ENCODE assay signal across 1 cellular context in genomic region chr16:85615852-85616607, GRCh38.
TF ChIP-seq lines count a peak whose summit lies in the region.

No MANE protein-coding gene starts in this region.

TF ChIP-seq in HepG2, 621 proteins besides CTCF, POLR2A, EP300 and RAD21 (continued from another document and continues in another):
- TF ChIP-seq ZNF460 (CRISPR knock-in tag; IDR thresholded peaks at IDR 0.05; ENCODE audit: borderline replicate concordance), result no peak
- TF ChIP-seq, protein P1, sequence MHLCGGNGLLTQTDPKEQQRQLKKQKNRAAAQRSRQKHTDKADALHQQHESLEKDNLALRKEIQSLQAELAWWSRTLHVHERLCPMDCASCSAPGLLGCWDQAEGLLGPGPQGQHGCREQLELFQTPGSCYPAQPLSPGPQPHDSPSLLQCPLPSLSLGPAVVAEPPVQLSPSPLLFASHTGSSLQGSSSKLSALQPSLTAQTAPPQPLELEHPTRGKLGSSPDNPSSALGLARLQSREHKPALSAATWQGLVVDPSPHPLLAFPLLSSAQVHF (CRISPR knock-in tag; IDR thresholded peaks at IDR 0.05), result no peak
- TF ChIP-seq ZFP36L1 (CRISPR knock-in tag; IDR thresholded peaks at IDR 0.05), result no peak
- TF ChIP-seq RFXANK (CRISPR knock-in tag; IDR thresholded peaks at IDR 0.05), result no peak
- no peak for TF ChIP-seq ELK4 (CRISPR knock-in tag; IDR thresholded peaks at IDR 0.05; ENCODE audit: borderline replicate concordance)
- no peak for TF ChIP-seq ZNF775 (CRISPR knock-in tag; IDR thresholded peaks at IDR 0.05; ENCODE audit: borderline replicate concordance)
- no peak for TF ChIP-seq ZBTB8A (CRISPR knock-in tag; IDR thresholded peaks at IDR 0.05; ENCODE audit: borderline replicate concordance, low read depth)
- TF ChIP-seq, protein P2, sequence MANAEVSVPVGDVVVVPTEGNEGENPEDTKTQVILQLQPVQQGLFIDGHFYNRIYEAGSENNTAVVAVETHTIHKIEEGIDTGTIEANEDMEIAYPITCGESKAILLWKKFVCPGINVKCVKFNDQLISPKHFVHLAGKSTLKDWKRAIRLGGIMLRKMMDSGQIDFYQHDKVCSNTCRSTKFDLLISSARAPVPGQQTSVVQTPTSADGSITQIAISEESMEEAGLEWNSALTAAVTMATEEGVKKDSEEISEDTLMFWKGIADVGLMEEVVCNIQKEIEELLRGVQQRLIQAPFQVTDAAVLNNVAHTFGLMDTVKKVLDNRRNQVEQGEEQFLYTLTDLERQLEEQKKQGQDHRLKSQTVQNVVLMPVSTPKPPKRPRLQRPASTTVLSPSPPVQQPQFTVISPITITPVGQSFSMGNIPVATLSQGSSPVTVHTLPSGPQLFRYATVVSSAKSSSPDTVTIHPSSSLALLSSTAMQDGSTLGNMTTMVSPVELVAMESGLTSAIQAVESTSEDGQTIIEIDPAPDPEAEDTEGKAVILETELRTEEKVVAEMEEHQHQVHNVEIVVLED (CRISPR knock-in tag; IDR thresholded peaks at IDR 0.05; ENCODE audit: borderline replicate concordance), result no peak
- TF ChIP-seq ZNF790 (CRISPR knock-in tag; IDR thresholded peaks at IDR 0.05; ENCODE audit: borderline replicate concordance), result no peak
- no peak; the same call in 1 of the 2 replicates for TF ChIP-seq ISL2 (CRISPR knock-in tag; IDR thresholded peaks at IDR 0.05)
- TF ChIP-seq ZNF772 (CRISPR knock-in tag; IDR thresholded peaks at IDR 0.05), result 0 out of 2 replicates have a peak, but pooled peaks have one; percentile 11
- no peak for TF ChIP-seq PRPF4 (IDR thresholded peaks at IDR 0.05; ENCODE audit: low read depth, low read length, poor library complexity, severe bottlenecking)
- TF ChIP-seq RBFOX2 (IDR thresholded peaks at IDR 0.05; ENCODE audit: low read depth, low read length), result no peak
- no peak for TF ChIP-seq KMT2B (CRISPR knock-in tag; IDR thresholded peaks at IDR 0.05)
- TF ChIP-seq, protein P3, sequence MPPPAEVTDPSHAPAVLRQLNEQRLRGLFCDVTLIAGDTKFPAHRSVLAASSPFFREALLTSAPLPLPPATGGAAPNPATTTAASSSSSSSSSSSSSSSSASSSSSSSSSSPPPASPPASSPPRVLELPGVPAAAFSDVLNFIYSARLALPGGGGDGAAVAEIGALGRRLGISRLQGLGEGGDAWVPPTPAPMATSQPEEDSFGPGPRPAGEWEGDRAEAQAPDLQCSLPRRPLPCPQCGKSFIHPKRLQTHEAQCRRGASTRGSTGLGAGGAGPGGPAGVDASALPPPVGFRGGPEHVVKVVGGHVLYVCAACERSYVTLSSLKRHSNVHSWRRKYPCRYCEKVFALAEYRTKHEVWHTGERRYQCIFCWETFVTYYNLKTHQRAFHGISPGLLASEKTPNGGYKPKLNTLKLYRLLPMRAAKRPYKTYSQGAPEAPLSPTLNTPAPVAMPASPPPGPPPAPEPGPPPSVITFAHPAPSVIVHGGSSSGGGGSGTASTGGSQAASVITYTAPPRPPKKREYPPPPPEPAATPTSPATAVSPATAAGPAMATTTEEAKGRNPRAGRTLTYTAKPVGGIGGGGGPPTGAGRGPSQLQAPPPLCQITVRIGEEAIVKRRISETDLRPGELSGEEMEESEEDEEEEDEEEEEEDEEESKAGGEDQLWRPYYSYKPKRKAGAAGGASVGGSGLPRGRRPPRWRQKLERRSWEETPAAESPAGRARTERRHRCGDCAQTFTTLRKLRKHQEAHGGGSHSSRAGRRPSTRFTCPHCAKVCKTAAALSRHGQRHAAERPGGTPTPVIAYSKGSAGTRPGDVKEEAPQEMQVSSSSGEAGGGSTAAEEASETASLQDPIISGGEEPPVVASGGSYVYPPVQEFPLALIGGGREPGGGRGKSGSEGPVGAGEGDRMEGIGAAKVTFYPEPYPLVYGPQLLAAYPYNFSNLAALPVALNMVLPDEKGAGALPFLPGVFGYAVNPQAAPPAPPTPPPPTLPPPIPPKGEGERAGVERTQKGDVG (CRISPR knock-in tag; IDR thresholded peaks at IDR 0.05; ENCODE audit: borderline replicate concordance), result no peak
- no peak for TF ChIP-seq ATM (IDR thresholded peaks at IDR 0.05; ENCODE audit: borderline replicate concordance)
- no peak for TF ChIP-seq MZF1 (CRISPR knock-in tag; IDR thresholded peaks at IDR 0.05; ENCODE audit: borderline replicate concordance)
- TF ChIP-seq SALL2 (CRISPR knock-in tag; IDR thresholded peaks at IDR 0.05), result peak; percentile 58; the same call in 1 of the 2 replicates
- TF ChIP-seq, protein P4, sequence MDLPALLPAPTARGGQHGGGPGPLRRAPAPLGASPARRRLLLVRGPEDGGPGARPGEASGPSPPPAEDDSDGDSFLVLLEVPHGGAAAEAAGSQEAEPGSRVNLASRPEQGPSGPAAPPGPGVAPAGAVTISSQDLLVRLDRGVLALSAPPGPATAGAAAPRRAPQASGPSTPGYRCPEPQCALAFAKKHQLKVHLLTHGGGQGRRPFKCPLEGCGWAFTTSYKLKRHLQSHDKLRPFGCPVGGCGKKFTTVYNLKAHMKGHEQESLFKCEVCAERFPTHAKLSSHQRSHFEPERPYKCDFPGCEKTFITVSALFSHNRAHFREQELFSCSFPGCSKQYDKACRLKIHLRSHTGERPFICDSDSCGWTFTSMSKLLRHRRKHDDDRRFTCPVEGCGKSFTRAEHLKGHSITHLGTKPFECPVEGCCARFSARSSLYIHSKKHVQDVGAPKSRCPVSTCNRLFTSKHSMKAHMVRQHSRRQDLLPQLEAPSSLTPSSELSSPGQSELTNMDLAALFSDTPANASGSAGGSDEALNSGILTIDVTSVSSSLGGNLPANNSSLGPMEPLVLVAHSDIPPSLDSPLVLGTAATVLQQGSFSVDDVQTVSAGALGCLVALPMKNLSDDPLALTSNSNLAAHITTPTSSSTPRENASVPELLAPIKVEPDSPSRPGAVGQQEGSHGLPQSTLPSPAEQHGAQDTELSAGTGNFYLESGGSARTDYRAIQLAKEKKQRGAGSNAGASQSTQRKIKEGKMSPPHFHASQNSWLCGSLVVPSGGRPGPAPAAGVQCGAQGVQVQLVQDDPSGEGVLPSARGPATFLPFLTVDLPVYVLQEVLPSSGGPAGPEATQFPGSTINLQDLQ (CRISPR knock-in tag; IDR thresholded peaks at IDR 0.05), result no peak
- no peak for TF ChIP-seq RARG (CRISPR knock-in tag; IDR thresholded peaks at IDR 0.05; ENCODE audit: low read depth)
- peak; percentile 30; the same call in 1 of the 2 replicates for TF ChIP-seq SAP130 (CRISPR knock-in tag; IDR thresholded peaks at IDR 0.05; ENCODE audit: low read depth)
- peak; percentile 45; the same call in 1 of the 2 replicates for TF ChIP-seq HDAC1 (CRISPR knock-in tag; IDR thresholded peaks at IDR 0.05)
- TF ChIP-seq KLF16 (CRISPR knock-in tag; IDR thresholded peaks at IDR 0.05), result 0 out of 4 replicates have a peak, but pooled peaks of 1 of the 2 experiments have one; percentile 4
- no peak for TF ChIP-seq SRF (IDR thresholded peaks at IDR 0.05; ENCODE audit: low read depth, low read length)
- no peak for TF ChIP-seq SMYD3 (CRISPR knock-in tag; IDR thresholded peaks at IDR 0.05)
- TF ChIP-seq DRAP1 (CRISPR knock-in tag; IDR thresholded peaks at IDR 0.05), result no peak
- no peak for TF ChIP-seq ZNF10 (CRISPR knock-in tag; IDR thresholded peaks at IDR 0.05; ENCODE audit: borderline replicate concordance, low read depth)
- no peak for TF ChIP-seq ZNF121 (CRISPR knock-in tag; IDR thresholded peaks at IDR 0.05)
- TF ChIP-seq MIXL1 (CRISPR knock-in tag; IDR thresholded peaks at IDR 0.05), result no peak
- 0 out of 3 replicates have a peak, but pooled peaks have one; percentile 26 for TF ChIP-seq MXI1 (IDR thresholded peaks at IDR 0.05; ENCODE audit: borderline replicate concordance, low read depth, low read length)
- no peak for TF ChIP-seq JUN (CRISPR knock-in tag; IDR thresholded peaks at IDR 0.05)
- TF ChIP-seq ZNF17 (CRISPR knock-in tag; IDR thresholded peaks at IDR 0.05), result no peak
- TF ChIP-seq ZNF530 (CRISPR knock-in tag; IDR thresholded peaks at IDR 0.05; ENCODE audit: low read depth), result no peak
- no peak for TF ChIP-seq CREB1 (IDR thresholded peaks at IDR 0.05)
- no peak for TF ChIP-seq CREB1 (CRISPR knock-in tag; IDR thresholded peaks at IDR 0.05)
- TF ChIP-seq NFATC3 (CRISPR knock-in tag; IDR thresholded peaks at IDR 0.05), result no peak
- TF ChIP-seq, protein P5, sequence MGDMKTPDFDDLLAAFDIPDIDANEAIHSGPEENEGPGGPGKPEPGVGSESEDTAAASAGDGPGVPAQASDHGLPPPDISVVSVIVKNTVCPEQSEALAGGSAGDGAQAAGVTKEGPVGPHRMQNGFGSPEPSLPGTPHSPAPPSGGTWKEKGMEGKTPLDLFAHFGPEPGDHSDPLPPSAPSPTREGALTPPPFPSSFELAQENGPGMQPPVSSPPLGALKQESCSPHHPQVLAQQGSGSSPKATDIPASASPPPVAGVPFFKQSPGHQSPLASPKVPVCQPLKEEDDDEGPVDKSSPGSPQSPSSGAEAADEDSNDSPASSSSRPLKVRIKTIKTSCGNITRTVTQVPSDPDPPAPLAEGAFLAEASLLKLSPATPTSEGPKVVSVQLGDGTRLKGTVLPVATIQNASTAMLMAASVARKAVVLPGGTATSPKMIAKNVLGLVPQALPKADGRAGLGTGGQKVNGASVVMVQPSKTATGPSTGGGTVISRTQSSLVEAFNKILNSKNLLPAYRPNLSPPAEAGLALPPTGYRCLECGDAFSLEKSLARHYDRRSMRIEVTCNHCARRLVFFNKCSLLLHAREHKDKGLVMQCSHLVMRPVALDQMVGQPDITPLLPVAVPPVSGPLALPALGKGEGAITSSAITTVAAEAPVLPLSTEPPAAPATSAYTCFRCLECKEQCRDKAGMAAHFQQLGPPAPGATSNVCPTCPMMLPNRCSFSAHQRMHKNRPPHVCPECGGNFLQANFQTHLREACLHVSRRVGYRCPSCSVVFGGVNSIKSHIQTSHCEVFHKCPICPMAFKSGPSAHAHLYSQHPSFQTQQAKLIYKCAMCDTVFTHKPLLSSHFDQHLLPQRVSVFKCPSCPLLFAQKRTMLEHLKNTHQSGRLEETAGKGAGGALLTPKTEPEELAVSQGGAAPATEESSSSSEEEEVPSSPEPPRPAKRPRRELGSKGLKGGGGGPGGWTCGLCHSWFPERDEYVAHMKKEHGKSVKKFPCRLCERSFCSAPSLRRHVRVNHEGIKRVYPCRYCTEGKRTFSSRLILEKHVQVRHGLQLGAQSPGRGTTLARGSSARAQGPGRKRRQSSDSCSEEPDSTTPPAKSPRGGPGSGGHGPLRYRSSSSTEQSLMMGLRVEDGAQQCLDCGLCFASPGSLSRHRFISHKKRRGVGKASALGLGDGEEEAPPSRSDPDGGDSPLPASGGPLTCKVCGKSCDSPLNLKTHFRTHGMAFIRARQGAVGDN (CRISPR knock-in tag; IDR thresholded peaks at IDR 0.05), result no peak; the same call in 1 of the 2 replicates
- TF ChIP-seq ZBTB7A (CRISPR knock-in tag; IDR thresholded peaks at IDR 0.05), result no peak
- TF ChIP-seq HHEX (CRISPR knock-in tag; IDR thresholded peaks at IDR 0.05), result no peak
- peak; percentile 49 for TF ChIP-seq ZEB1 (IDR thresholded peaks at IDR 0.05; ENCODE audit: insufficient replicate concordance, low read depth)
- TF ChIP-seq RAD51 (IDR thresholded peaks at IDR 0.05; ENCODE audit: borderline replicate concordance), result no peak
- peak; percentile 23; the same call in 1 of the 2 replicates for TF ChIP-seq ZNF430 (CRISPR knock-in tag; IDR thresholded peaks at IDR 0.05)
- no peak for TF ChIP-seq ZNF296 (CRISPR knock-in tag; conservative IDR thresholded peaks at IDR 0.05)
